In genomic region chr17:50026046-50026675, GRCh38 we compare ENCODE assay signal across 2 cellular contexts.
TF ChIP-seq lines count a peak whose summit lies in the region.

No MANE protein-coding gene starts in this region.

TF ChIP-seq in IMR-90, 13 proteins besides CTCF, POLR2A, EP300 and RAD21:
- TF ChIP-seq BHLHE40 (IDR thresholded peaks at IDR 0.05; ENCODE audit: low read depth, low read length) (no peak), RCOR1 (IDR thresholded peaks at IDR 0.05; ENCODE audit: insufficient replicate concordance, low read length) (no peak), MXI1 (IDR thresholded peaks at IDR 0.05; ENCODE audit: borderline replicate concordance, low read depth, low read length) (no peak), NFE2L2 (IDR thresholded peaks at IDR 0.05; ENCODE audit: low read depth, low read length) (no peak), ELK1 (IDR thresholded peaks at IDR 0.05; ENCODE audit: borderline replicate concordance, low read depth, low read length) (no peak), MAZ (IDR thresholded peaks at IDR 0.05; ENCODE audit: borderline replicate concordance, low read depth, low read length) (no peak), RFX5 (IDR thresholded peaks at IDR 0.05; ENCODE audit: low read depth, low read length) (no peak), SMC3 (IDR thresholded peaks at IDR 0.05; ENCODE audit: low read depth, low read length) (no peak), CHD1 (IDR thresholded peaks at IDR 0.05; ENCODE audit: low read depth, low read length) (no peak), CEBPB (IDR thresholded peaks at IDR 0.05; ENCODE audit: low read depth, low read length) (no peak), MAFK (IDR thresholded peaks at IDR 0.05; ENCODE audit: low read depth, low read length) (no peak), FOS (IDR thresholded peaks at IDR 0.05; ENCODE audit: low read depth, low read length) (no peak)
- TF ChIP-seq, protein P1, sequence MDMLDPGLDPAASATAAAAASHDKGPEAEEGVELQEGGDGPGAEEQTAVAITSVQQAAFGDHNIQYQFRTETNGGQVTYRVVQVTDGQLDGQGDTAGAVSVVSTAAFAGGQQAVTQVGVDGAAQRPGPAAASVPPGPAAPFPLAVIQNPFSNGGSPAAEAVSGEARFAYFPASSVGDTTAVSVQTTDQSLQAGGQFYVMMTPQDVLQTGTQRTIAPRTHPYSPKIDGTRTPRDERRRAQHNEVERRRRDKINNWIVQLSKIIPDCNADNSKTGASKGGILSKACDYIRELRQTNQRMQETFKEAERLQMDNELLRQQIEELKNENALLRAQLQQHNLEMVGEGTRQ (IDR thresholded peaks at IDR 0.05; ENCODE audit: low read depth, low read length): no peak

TF ChIP-seq in HEK293T, 16 proteins besides CTCF, POLR2A, EP300 and RAD21:
- TF ChIP-seq TARDBP (IDR thresholded peaks at IDR 0.05) (no peak), HDGF (IDR thresholded peaks at IDR 0.05; ENCODE audit: borderline replicate concordance) (no peak), FOXM1 (IDR thresholded peaks at IDR 0.05; ENCODE audit: borderline replicate concordance) (no peak), FOXA1 (IDR thresholded peaks at IDR 0.05) (no peak), NFRKB (IDR thresholded peaks at IDR 0.05) (no peak), SP1 (IDR thresholded peaks at IDR 0.05) (no peak), ARNT (IDR thresholded peaks at IDR 0.05) (no peak), ELF4 (IDR thresholded peaks at IDR 0.05) (no peak), ZNF384 (IDR thresholded peaks at IDR 0.05) (no peak), LEF1 (IDR thresholded peaks at IDR 0.05; ENCODE audit: borderline replicate concordance) (no peak), FOXK2 (IDR thresholded peaks at IDR 0.05) (no peak), L3MBTL2 (conservative IDR thresholded peaks at IDR 0.05) (no peak), SUZ12 (IDR thresholded peaks at IDR 0.05) (no peak), CTBP1 (IDR thresholded peaks at IDR 0.05; ENCODE audit: borderline replicate concordance) (no peak), PKNOX1 (IDR thresholded peaks at IDR 0.05) (no peak), BHLHE40 (IDR thresholded peaks at IDR 0.05; ENCODE audit: borderline replicate concordance) (no peak)
